24 cellular contexts compared by ENCODE assay signal in the genomic region with DNA sequence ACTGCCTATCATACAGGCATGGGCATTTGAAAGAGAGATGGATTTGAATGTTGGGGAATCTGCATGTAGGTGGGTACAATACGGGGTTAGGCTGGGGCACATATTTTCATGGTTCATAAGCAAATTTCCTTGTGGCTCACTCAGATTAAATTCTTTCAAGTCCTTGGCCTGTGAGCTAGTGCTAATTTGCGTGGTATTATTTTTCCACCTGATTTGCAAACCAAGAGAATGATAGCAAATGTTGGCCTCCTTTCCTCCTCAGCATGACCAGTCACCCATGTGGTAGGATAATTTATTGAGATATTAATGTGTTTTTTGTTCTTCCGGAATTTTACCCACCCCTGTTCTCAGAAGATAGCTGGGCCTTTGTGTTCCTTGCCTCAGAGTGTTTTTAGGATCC. TPM values are rescaled to one million over a fixed set of nuclear protein-coding genes. Genes with fewer than 3 reads are reported as not detected.
"Had no signal": no experiment of that assay in that cellular context is flagged by ENCODE, and none has a peak within 500 bp of the region (broad histone marks: within the 10 kb centered on the region; RNA-seq: fewer than 3 reads in every experiment).

No MANE protein-coding gene starts in this region.

- H3K27ac ChIP-seq: coronary artery, gastrocnemius medialis, thoracic aorta had no signal

- H3K9me3 ChIP-seq: gastrocnemius medialis, right lobe of liver, thoracic aorta, upper lobe of right lung had no signal

- H3K4me3 ChIP-seq: coronary artery, gastrocnemius medialis, right lobe of liver, thoracic aorta, upper lobe of right lung had no signal

- H3K27me3 ChIP-seq: gastrocnemius medialis, right lobe of liver, upper lobe of right lung had no signal

- FAIRE-seq: bronchial epithelial cell, endometrium, small intestine, TTC549 had no signal

- H3K36me3 ChIP-seq: gastrocnemius medialis, thoracic aorta, upper lobe of right lung had no signal

- DNase-seq: activated naive CD4-positive, alpha-beta T cell; activated T-cell treated with anti-CD3 and anti-CD28 coated beads, Interleukin-2, amount 50 U/mL, for 1 hour; amniotic stem cell; cerebellar nuclear complex; gastrocnemius medialis; head of caudate nucleus; hypothalamus; naive B cell; occipital lobe; posterior cingulate gyrus; right lobe of liver; small intestine; stimulated activated CD4-positive, alpha-beta T cell treated with anti-CD3 and anti-CD28 coated beads, Interleukin-15, amount 100 ng/mL, for 24 hours; stimulated activated CD4-positive, alpha-beta T cell treated with anti-CD3 and anti-CD28 coated beads, Interleukin-2, amount 100 ng/mL, for 48 hours; stimulated activated CD8-positive, alpha-beta memory T cell treated with anti-CD3 and anti-CD28 coated beads, Interleukin-4, amount 100 ng/mL, for 48 hours; stimulated activated naive CD4-positive, alpha-beta T cell; T-cell; upper lobe of right lung had no signal

RNA-seq across cellular contexts. Expression of a gene that starts 22.9 kb away (rescaled TPM):
- total RNA-seq: epithelial cell of proximal tubule had no signal
